In the genomic region with DNA sequence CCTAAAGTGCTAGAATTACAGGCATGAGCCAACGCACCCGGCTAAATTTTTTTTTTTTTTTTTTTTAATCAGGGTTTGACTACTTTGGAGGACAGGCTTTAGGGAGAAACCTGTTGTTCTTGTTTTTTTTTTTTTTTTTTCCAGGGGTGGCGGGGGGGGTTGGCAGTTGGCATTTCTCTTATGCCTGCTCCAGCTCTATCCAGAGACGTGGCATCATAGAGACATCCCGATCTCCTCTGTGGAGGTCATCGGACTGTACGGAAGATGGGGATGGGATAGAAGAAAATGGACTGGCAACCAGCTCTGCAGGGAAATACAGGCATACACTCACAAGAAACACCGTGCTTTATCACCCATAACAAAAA, we compare ENCODE assay signal across 8 cellular contexts.
DNase-seq lines count a peak whose midpoint lies in the region; ATAC-seq, FAIRE-seq and TF ChIP-seq lines count a peak whose summit lies in the region.

No MANE protein-coding gene starts in this region.

- no peaks in the 10 kb centered on the region for H3K79me2 ChIP-seq in PC-3 (ENCODE audit: low read length)

- no peak for DNase-seq in CD4-positive, alpha-beta memory T cell
- DNase-seq in PC-3 (peak; percentile 2), epithelial cell of prostate (ENCODE audit: low read depth, low spot score) (no peak), pancreas (no peak), frontal cortex (ENCODE audit: low spot score in 2 of 2) (no peak)
- no peak for DNase-seq in activated CD4-positive, CD25-positive, alpha-beta regulatory T cell treated with anti-CD3 and anti-CD28 coated beads, Interleukin-2, amount 50 U/mL, for 72 hours
- DNase-seq in stimulated activated CD4-positive, alpha-beta T cell treated with anti-CD3 and anti-CD28 coated beads, Interleukin-4, amount 100 ng/mL, for 4 hours: no peak

- H4K20me1 ChIP-seq in PC-3 (ENCODE audit: low read length): no peaks in the 10 kb centered on the region

- peak overlapping the region; percentile 82 for H3K4me2 ChIP-seq in PC-3 (ENCODE audit: low read length)

- H3K9me3 Mint-ChIP-seq in CD4-positive, alpha-beta memory T cell: peaks cover 0 to 3% (median 0%) of the 10 kb centered on the region in 8 donors

- H3K9ac ChIP-seq in PC-3 (ENCODE audit: low read length): no peak overlapping the region

- H3K36me3 ChIP-seq in CD4-positive, alpha-beta memory T cell (ENCODE audit: insufficient read depth, low read length): no peaks in the 10 kb centered on the region
- no peaks in the 10 kb centered on the region for H3K36me3 ChIP-seq in PC-3 (ENCODE audit: low read depth, low read length)
- no peaks in the 10 kb centered on the region for H3K36me3 ChIP-seq in pancreas

- peaks cover 0 to 7% of the 10 kb centered on the region in 2 donors for H3K36me3 Mint-ChIP-seq in CD4-positive, alpha-beta memory T cell

- CTCF ChIA-PET in CD4-positive, alpha-beta memory T cell (lab: Charles Lee; ENCODE audit: partially characterized antibody): interaction anchor here (0.7 to 1.1 kb wide), 3 partner anchors 56 to 1425 kb away, joined by 3 to 4 read pairs (median 4); no protein-coding TSS in a partner anchor
- CTCF ChIA-PET in PC-3 (lab: Charles Lee): no interaction called here

- H3K9me2 ChIP-seq in PC-3 (replicated peaks; ENCODE audit: low read length): no peaks in the 10 kb centered on the region

- intact Hi-C loops in CD4-positive, alpha-beta memory T cell (cut with micrococcal nuclease): no loop called here
- intact Hi-C loops in PC-3 (cut with micrococcal nuclease): no loop called here
- intact Hi-C loops in pancreas (cut with DNase I): no loop called here

- peaks cover 0 to 2% of the 10 kb centered on the region in 2 donors for H3K27me3 Mint-ChIP-seq in CD4-positive, alpha-beta memory T cell

- H3K27ac Mint-ChIP-seq in CD4-positive, alpha-beta memory T cell: peak overlapping the region in 2 of 7 donors; percentile 8 to 23

- H3K9me3 ChIP-seq in CD4-positive, alpha-beta memory T cell (ENCODE audit: control insufficient read depth in 1 of 2, low read length in 2 of 2): no peaks in the 10 kb centered on the region
- no peaks in the 10 kb centered on the region for H3K9me3 ChIP-seq in PC-3 (ENCODE audit: low read length)
- H3K9me3 ChIP-seq in pancreas: no peaks in the 10 kb centered on the region

- TF ChIP-seq CTCF in PC-3 (conservative IDR thresholded peaks at IDR 0.05; ENCODE audit: low read depth, low read length) (no peak), pancreas (IDR thresholded peaks at IDR 0.05) (no peak)

- H3K4me3 Mint-ChIP-seq in CD4-positive, alpha-beta memory T cell: peak overlapping the region; percentile 32 to 82 (median 76)

- H3K4me3 ChIP-seq in CD4-positive, alpha-beta memory T cell (ENCODE audit: low read length in 2 of 2): no peak overlapping the region
- H3K4me3 ChIP-seq in PC-3 (ENCODE audit: low read length) (peak overlapping the region; percentile 55; the same call in 1 of the 2 replicates), pancreas (peak overlapping the region; percentile 16 to 52 (median 30))

- no peak for FAIRE-seq in pancreas (lab: Jason Lieb, UNC)
- FAIRE-seq in frontal cortex (lab: Jason Lieb, UNC): no peak

- BruUV-seq in PC-3 (replicated peaks; lab: Mats Ljungman, UMichigan): no TSS peak

- H3K27ac ChIP-seq in CD4-positive, alpha-beta memory T cell (ENCODE audit: low read depth, low read length): no peak overlapping the region
- H3K27ac ChIP-seq in PC-3 (ENCODE audit: low read length) (no peak overlapping the region), epithelial cell of prostate (peak overlapping the region; percentile 15), pancreas (peak overlapping the region; percentile 51 to 84 (median 78))

- no peak for ATAC-seq in PC-3
- peak; percentile 51 to 73 (median 63) for ATAC-seq in pancreas
- no peak for ATAC-seq in GM18498 (IDR thresholded peaks at IDR 0.05; ENCODE audit: unreplicated experiment)

- POLR2A ChIA-PET in CD4-positive, alpha-beta memory T cell (lab: Charles Lee; ENCODE audit: partially characterized antibody): no interaction called here
- POLR2A ChIA-PET in PC-3 (lab: Charles Lee; ENCODE audit: unreplicated experiment): no interaction called here

- peaks cover 16% of the 10 kb centered on the region for H3K4me1 ChIP-seq in CD4-positive, alpha-beta memory T cell (ENCODE audit: insufficient read depth, low read length)
- peaks cover 24% of the 10 kb centered on the region for H3K4me1 ChIP-seq in PC-3 (ENCODE audit: insufficient read depth, low read length)
- H3K4me1 ChIP-seq in pancreas: peaks cover 0 to 17% (median 15%) of the 10 kb centered on the region in 3 donors

- no peaks in the 10 kb centered on the region for H3F3A ChIP-seq in PC-3 (ENCODE audit: low read length, unreplicated experiment)

- H3K4me1 Mint-ChIP-seq in CD4-positive, alpha-beta memory T cell: peaks cover 9 to 19% (median 12%) of the 10 kb centered on the region in 4 donors

- H3K27me3 ChIP-seq in CD4-positive, alpha-beta memory T cell (ENCODE audit: insufficient read depth, low read length): no peaks in the 10 kb centered on the region
- no peaks in the 10 kb centered on the region for H3K27me3 ChIP-seq in PC-3 (ENCODE audit: low read length)
- H3K27me3 ChIP-seq in pancreas: no peaks in the 10 kb centered on the region

- WGBS in pancreas, 2 donors: 5 to 11% methylated on average over 8 of the region's 8 CpGs

- no peak overlapping the region for H2AFZ ChIP-seq in PC-3 (ENCODE audit: low read length)

Comparison
In these comparisons a context has a peak if more than half of its experiments do, and no peak if none do; other contexts are left out.
1. H3K27ac ChIP-seq: peak in epithelial cell of prostate (single experiment) and pancreas (4 of 4); none in CD4-positive, alpha-beta memory T cell (single experiment) and PC-3 (single experiment).
2. H3K4me3 ChIP-seq: peak in PC-3 (single experiment) and pancreas (4 of 4); none in CD4-positive, alpha-beta memory T cell (0 of 2).
3. ATAC-seq: peak in pancreas (4 of 4); none in PC-3 (single experiment) and GM18498 (single experiment).